ENCODE assay signal across 8 cellular contexts in the genomic region with DNA sequence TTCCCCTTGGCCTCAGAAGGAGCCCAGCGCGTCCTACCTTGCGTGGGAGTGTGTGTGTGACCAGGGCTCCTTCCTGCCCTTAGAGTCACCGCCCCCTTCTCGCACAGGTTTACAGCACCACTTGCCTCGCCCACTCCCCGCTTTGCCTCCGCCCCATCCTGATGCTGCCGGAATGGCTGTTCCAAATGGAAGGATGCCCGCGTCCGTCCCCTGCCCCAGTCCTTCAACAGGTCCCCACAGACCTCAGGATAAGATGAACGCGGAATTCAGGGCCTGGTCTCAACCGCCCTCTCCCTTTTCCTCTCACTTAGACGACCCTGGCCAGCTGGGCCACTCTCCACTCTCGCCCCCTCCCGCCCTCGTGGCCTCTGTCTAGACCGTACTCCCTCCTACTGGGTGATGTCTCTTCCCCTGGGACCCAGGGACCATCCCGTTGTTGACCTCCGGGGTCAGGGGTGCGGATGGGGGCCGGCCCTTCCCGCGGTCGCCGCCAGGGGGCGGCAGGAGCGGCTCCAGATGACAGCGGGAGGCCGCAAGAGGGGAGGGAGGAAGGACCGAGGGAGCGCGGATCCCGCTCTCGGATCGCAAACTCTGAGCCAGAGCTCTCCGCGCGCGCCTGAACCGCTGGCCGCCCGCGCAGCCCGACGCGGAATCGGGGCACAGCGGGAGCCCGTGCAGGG.
A peak's percentile ranks its signal among the peaks of the same experiment; 100 is the strongest.
DNase-seq lines count a peak whose midpoint lies in the region; ATAC-seq and TF ChIP-seq lines count a peak whose summit lies in the region.

Gene THSD4 (plus strand): TSS at position 585 of the 680 bp plus-strand sequence.

- peak; percentile 65 for ATAC-seq in HG02852 (IDR thresholded peaks at IDR 0.05; ENCODE audit: unreplicated experiment)

- H3K27ac ChIP-seq in effector memory CD4-positive, alpha-beta T cell (ENCODE audit: insufficient read depth, low read length, poor library complexity, severe bottlenecking) = no peak within 1 kb of the TSS

- H3K36me3 ChIP-seq in effector memory CD4-positive, alpha-beta T cell (ENCODE audit: control insufficient read depth, insufficient read depth, low read length) = no peaks in the 10 kb centered on the region

- TF ChIP-seq CTCF in GM12875 (IDR thresholded peaks at IDR 0.05; ENCODE audit: borderline replicate concordance, insufficient read depth, low read depth, low read length) = peak; percentile 97

- H3K27me3 ChIP-seq in effector memory CD4-positive, alpha-beta T cell (replicated peaks; ENCODE audit: control insufficient read depth, insufficient read depth, low read length, poor library complexity, severe bottlenecking) = peaks cover 14% of the 10 kb centered on the region

- DNase-seq in NCI-H2196 (lab: John Stamatoyannopoulos, UW; ENCODE audit: unreplicated experiment) (peak; percentile 60), medulla oblongata (ENCODE audit: extremely low spot score) (peak; percentile 17), superior temporal gyrus (ENCODE audit: extremely low spot score) (no peak)
- peak; percentile 72 to 75 for DNase-seq in activated CD4-positive, alpha-beta T cell treated with anti-CD3 and anti-CD28 coated beads, Interleukin-2, amount 50 U/mL, for 48 hours
- DNase-seq in effector memory CD4-positive, alpha-beta T cell = peak; percentile 2 to 12 (median 2)
- peak; percentile 33 for DNase-seq in stimulated activated CD8-positive, alpha-beta memory T cell treated with anti-CD3 and anti-CD28 coated beads, Interleukin-15, amount 100 ng/mL, for 24 hours (ENCODE audit: low read depth)

- peak within 1 kb of the TSS; percentile 41 for H3K4me3 ChIP-seq in GM12875 (ENCODE audit: low read depth, low read length)
- H3K4me3 ChIP-seq in effector memory CD4-positive, alpha-beta T cell (ENCODE audit: insufficient read depth, low read depth, low read length, poor library complexity, severe bottlenecking) = peak within 1 kb of the TSS; percentile 36

- no peaks in the 10 kb centered on the region for H3K9me3 ChIP-seq in effector memory CD4-positive, alpha-beta T cell (ENCODE audit: control insufficient read depth, low read length)

- H3K4me1 ChIP-seq in effector memory CD4-positive, alpha-beta T cell (ENCODE audit: control insufficient read depth, insufficient read depth, low read length, poor library complexity, severe bottlenecking) = peaks cover 4% of the 10 kb centered on the region
